ENCODE assay signal across 25 cellular contexts in the genomic region with DNA sequence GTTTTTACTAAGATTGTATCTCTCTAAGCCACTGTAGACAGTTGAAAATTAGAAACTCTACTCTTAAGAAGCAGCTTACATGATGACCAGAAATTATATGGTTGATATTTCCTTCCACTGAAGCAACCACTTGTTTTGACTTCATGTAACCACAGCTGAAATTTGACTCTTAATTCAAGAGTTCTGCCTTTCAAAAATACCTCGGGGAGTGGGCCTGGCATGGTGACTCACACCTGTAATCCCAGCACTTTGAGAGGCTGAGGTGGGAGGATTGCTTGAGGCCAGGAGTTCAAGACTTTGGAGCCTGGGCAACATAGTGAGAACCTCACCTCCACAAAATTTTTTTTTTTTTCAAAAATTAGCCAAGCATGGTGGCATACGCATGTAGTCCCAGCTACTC. TPM values are rescaled to one million over a fixed set of nuclear protein-coding genes. Genes with fewer than 3 reads are reported as not detected.
A peak's percentile ranks its signal among the peaks of the same experiment; 100 is the strongest.
DNase-seq lines count a peak whose midpoint lies in the region; ATAC-seq and TF ChIP-seq lines count a peak whose summit lies in the region.
"Had no signal": no experiment of that assay in that cellular context is flagged by ENCODE, and none has a peak within 500 bp of the region (broad histone marks: within the 10 kb centered on the region; RNA-seq: fewer than 3 reads in every experiment).

No MANE protein-coding gene starts in this region.

- H3K36me3 ChIP-seq in breast epithelium: no peaks in the 10 kb centered on the region
- H3K36me3 ChIP-seq in PC-3 (ENCODE audit: low read depth, low read length): no peaks in the 10 kb centered on the region
- H3K36me3 ChIP-seq: BE2C, MG63, Peyer's patch had no signal

- CTCF ChIA-PET in MCF 10A (lab: Yijun Ruan, JAX): interaction anchor here (0.8 kb wide), 1 partner anchor 19 kb away, joined by 5 read pairs; no protein-coding TSS in a partner anchor
- CTCF ChIA-PET in PC-3 (lab: Charles Lee): no interaction called here

- no peaks in the 10 kb centered on the region for H3K9me3 Mint-ChIP-seq in MCF 10A (ENCODE audit: unreplicated experiment)
- no peaks in the 10 kb centered on the region for H3K9me3 Mint-ChIP-seq in naive thymus-derived CD8-positive, alpha-beta T cell
- no peaks in the 10 kb centered on the region for H3K9me3 Mint-ChIP-seq in stimulated activated naive B cell treated with anti-CD40 and anti-IgM and Interleukin-4, amounts not matched to agents 10 μg/mL and 1 μg/mL and 100 μg/mL, for 72 hours
- H3K9me3 Mint-ChIP-seq: GM23338 had no signal

- TF ChIP-seq CTCF in MCF 10A (IDR thresholded peaks at IDR 0.05; ENCODE audit: unreplicated experiment) (no peak), breast epithelium (IDR thresholded peaks at IDR 0.05) (no peak), PC-3 (conservative IDR thresholded peaks at IDR 0.05; ENCODE audit: low read depth, low read length) (no peak)

- no peaks in the 10 kb centered on the region for H3F3A ChIP-seq in PC-3 (ENCODE audit: low read length, unreplicated experiment)

- H3K4me3 ChIP-seq in breast epithelium (no peak overlapping the region), PC-3 (ENCODE audit: low read length) (no peak overlapping the region)
- H3K4me3 ChIP-seq: GM12878, GM23338, MG63, Peyer's patch had no signal

- H3K27me3 Mint-ChIP-seq in MCF 10A (ENCODE audit: insufficient read depth, unreplicated experiment): peaks cover 32% of the 10 kb centered on the region
- peaks cover 16 to 35% (median 28%) of the 10 kb centered on the region in 5 donors for H3K27me3 Mint-ChIP-seq in naive thymus-derived CD8-positive, alpha-beta T cell
- peaks cover 20 to 46% of the 10 kb centered on the region in 2 donors for H3K27me3 Mint-ChIP-seq in stimulated activated naive B cell treated with anti-CD40 and anti-IgM and Interleukin-4, amounts not matched to agents 10 μg/mL and 1 μg/mL and 100 μg/mL, for 72 hours

- no peak overlapping the region for H3K27ac ChIP-seq in breast epithelium
- no peak overlapping the region for H3K27ac ChIP-seq in PC-3 (ENCODE audit: low read length)
- H3K27ac ChIP-seq: Peyer's patch had no signal

- no peaks in the 10 kb centered on the region for H3K4me1 ChIP-seq in breast epithelium
- H3K4me1 ChIP-seq in PC-3 (ENCODE audit: insufficient read depth, low read length): no peaks in the 10 kb centered on the region
- H3K4me1 ChIP-seq: BE2C, Peyer's patch had no signal

- H4K20me1 ChIP-seq in PC-3 (ENCODE audit: low read length): no peaks in the 10 kb centered on the region

- H3K27me3 ChIP-seq in breast epithelium (peaks cover 0 to 7% of the 10 kb centered on the region in 2 donors), PC-3 (ENCODE audit: low read length) (peaks cover 7% of the 10 kb centered on the region; the same call in 1 of the 2 replicates)
- H3K27me3 ChIP-seq: MG63, Peyer's patch had no signal

- DNase-seq in MCF 10A (ENCODE audit: unreplicated experiment): peak; percentile 38
- no peak for DNase-seq in breast epithelium (ENCODE audit: low spot score in 2 of 2)
- peak; percentile 45 for DNase-seq in PC-3
- DNase-seq in iris pigment epithelial cell (ENCODE audit: low read depth): peak; percentile 20
- DNase-seq in globus pallidus (ENCODE audit: low spot score): no peak
- DNase-seq in naive thymus-derived CD8-positive, alpha-beta T cell: no peak
- DNase-seq in stimulated activated naive B cell treated with anti-CD40 and anti-IgM and Interleukin-4, amounts not matched to agents 10 μg/mL and 1 μg/mL and 100 μg/mL, for 72 hours: no peak
- DNase-seq: BE2C; CD4-positive, CD25-positive, alpha-beta regulatory T cell; COR-L47; DMS 273 treated with DMSO at 0.1 percent for 48 hours; EL; KG1; MG63; NCI-H1092; NCI-H1436 treated with DMSO at 0.1 percent for 48 hours; NCI-H2171; NCI-H446; NCI-H526 treated with DMSO at 0.1 percent for 48 hours; Peyer's patch; SW 1271 had no signal

- H3K4me3 Mint-ChIP-seq in MCF 10A (ENCODE audit: unreplicated experiment): no peak overlapping the region
- no peak overlapping the region for H3K4me3 Mint-ChIP-seq in naive thymus-derived CD8-positive, alpha-beta T cell
- no peak overlapping the region for H3K4me3 Mint-ChIP-seq in stimulated activated naive B cell treated with anti-CD40 and anti-IgM and Interleukin-4, amounts not matched to agents 10 μg/mL and 1 μg/mL and 100 μg/mL, for 72 hours
- H3K4me3 Mint-ChIP-seq: CD4-positive, CD25-positive, alpha-beta regulatory T cell; GM23338 had no signal

- H3K9me2 ChIP-seq in PC-3 (replicated peaks; ENCODE audit: low read length): no peaks in the 10 kb centered on the region

- ATAC-seq in PC-3 (no peak), GM21360 (IDR thresholded peaks at IDR 0.05; ENCODE audit: unreplicated experiment) (no peak)
- no peak for ATAC-seq in naive thymus-derived CD8-positive, alpha-beta T cell
- no peak for ATAC-seq in stimulated activated naive B cell treated with anti-CD40 and anti-IgM and Interleukin-4, amounts not matched to agents 10 μg/mL and 1 μg/mL and 100 μg/mL, for 72 hours (replicated peaks)
- ATAC-seq: GM12878, GM23338, Right ventricle myocardium inferior had no signal

- BruUV-seq in MCF 10A (replicated peaks; lab: Mats Ljungman, UMichigan) (no TSS peak), PC-3 (replicated peaks; lab: Mats Ljungman, UMichigan) (no TSS peak)

- no peaks in the 10 kb centered on the region for H3K79me2 ChIP-seq in PC-3 (ENCODE audit: low read length)

- H3K4me2 ChIP-seq in PC-3 (ENCODE audit: low read length): no peak overlapping the region
- H3K4me2 ChIP-seq: GM23338 had no signal

- H3K9me3 ChIP-seq in breast epithelium (no peaks in the 10 kb centered on the region), PC-3 (ENCODE audit: low read length) (no peaks in the 10 kb centered on the region)
- H3K9me3 ChIP-seq: BE2C, MG63, Peyer's patch had no signal

- H2AFZ ChIP-seq in PC-3 (ENCODE audit: low read length): no peak overlapping the region
- H2AFZ ChIP-seq: GM23338 had no signal

- POLR2A ChIA-PET in MCF 10A (lab: Yijun Ruan, JAX) (interaction anchor here (0.7 kb wide), 1 partner anchor 25 kb away, joined by 3 read pairs; no protein-coding TSS in a partner anchor), PC-3 (lab: Charles Lee; ENCODE audit: unreplicated experiment) (no interaction called here)
- POLR2A ChIA-PET in naive thymus-derived CD8-positive, alpha-beta T cell (lab: Charles Lee): no interaction called here

- no peaks in the 10 kb centered on the region for H3K4me1 Mint-ChIP-seq in MCF 10A (ENCODE audit: insufficient read depth, unreplicated experiment)
- no peaks in the 10 kb centered on the region for H3K4me1 Mint-ChIP-seq in naive thymus-derived CD8-positive, alpha-beta T cell
- no peaks in the 10 kb centered on the region for H3K4me1 Mint-ChIP-seq in stimulated activated naive B cell treated with anti-CD40 and anti-IgM and Interleukin-4, amounts not matched to agents 10 μg/mL and 1 μg/mL and 100 μg/mL, for 72 hours
- H3K4me1 Mint-ChIP-seq: CD4-positive, CD25-positive, alpha-beta regulatory T cell; GM23338 had no signal

- no peak overlapping the region for H3K27ac Mint-ChIP-seq in MCF 10A (ENCODE audit: low read depth, unreplicated experiment)
- no peak overlapping the region for H3K27ac Mint-ChIP-seq in naive thymus-derived CD8-positive, alpha-beta T cell
- H3K27ac Mint-ChIP-seq in stimulated activated naive B cell treated with anti-CD40 and anti-IgM and Interleukin-4, amounts not matched to agents 10 μg/mL and 1 μg/mL and 100 μg/mL, for 72 hours: no peak overlapping the region
- H3K27ac Mint-ChIP-seq: CD4-positive, CD25-positive, alpha-beta regulatory T cell; GM23338 had no signal

- H3K36me3 Mint-ChIP-seq in MCF 10A (ENCODE audit: insufficient read depth, unreplicated experiment): no peaks in the 10 kb centered on the region
- H3K36me3 Mint-ChIP-seq in naive thymus-derived CD8-positive, alpha-beta T cell: peaks cover 0 to 2% (median 0%) of the 10 kb centered on the region in 3 donors
- no peaks in the 10 kb centered on the region for H3K36me3 Mint-ChIP-seq in stimulated activated naive B cell treated with anti-CD40 and anti-IgM and Interleukin-4, amounts not matched to agents 10 μg/mL and 1 μg/mL and 100 μg/mL, for 72 hours
- H3K36me3 Mint-ChIP-seq: CD4-positive, CD25-positive, alpha-beta regulatory T cell had no signal

- no peak overlapping the region for H3K9ac ChIP-seq in PC-3 (ENCODE audit: low read length)

- intact Hi-C loops in MCF 10A (cut with micrococcal nuclease): no loop called here
- intact Hi-C loops in breast epithelium (cut with DNase I; ENCODE audit: low total_unique reads): no loop called here
- intact Hi-C loops in PC-3 (cut with micrococcal nuclease): no loop called here

- no peak for TF ChIP-seq POLR2A in breast epithelium (IDR thresholded peaks at IDR 0.05)

RNA-seq across cellular contexts. Expression of a gene that starts 4.3 kb away (rescaled TPM):
- total RNA-seq in MCF 10A (2022): not detected in 2 replicates
- 1 to 10 TPM in 2 of 3 donors, not detected in 1; 2.3 to 2.9 TPM for total RNA-seq in breast epithelium
- total RNA-seq in PC-3 (2014; rRNA removed): not detected in 2 replicates
- total RNA-seq in naive thymus-derived CD8-positive, alpha-beta T cell: not detected
- not detected for polyA plus RNA-seq in naive thymus-derived CD8-positive, alpha-beta T cell
- total RNA-seq: GM12878, GM23338, Right ventricle myocardium inferior had no signal
- polyA plus RNA-seq: CD4-positive, CD25-positive, alpha-beta regulatory T cell had no signal

RNA-seq across cellular contexts. Expression of a gene that starts 21.2 kb away (rescaled TPM):
- total RNA-seq in MCF 10A (2022) (5.8 and 6.0 TPM in 2 replicates), breast epithelium (1 to 10 TPM; 2.6 to 5.9 (median 3.3) TPM), PC-3 (2014; rRNA removed) (0.95 and 2.0 TPM in 2 replicates)
- total RNA-seq in naive thymus-derived CD8-positive, alpha-beta T cell: 1 to 10 TPM; 1.9 to 2.3 TPM
- 1 to 10 TPM in 1 of 3 donors, under 1 TPM in 2; 0.44 to 1.0 (median 0.77) TPM for polyA plus RNA-seq in naive thymus-derived CD8-positive, alpha-beta T cell

RNA-seq across cellular contexts. Expression of a gene that starts 25.5 kb away (rescaled TPM):
- total RNA-seq in MCF 10A (2022) (38.9 and 41.4 TPM in 2 replicates), breast epithelium (10 to 100 TPM; 23.4 to 27.4 (median 25.6) TPM), PC-3 (2014; rRNA removed) (12.6 and 15.1 TPM in 2 replicates)
- 10 to 100 TPM; 28.1 to 28.2 TPM for total RNA-seq in naive thymus-derived CD8-positive, alpha-beta T cell
- 10 to 100 TPM; 25.5 to 33.3 (median 29.6) TPM for polyA plus RNA-seq in naive thymus-derived CD8-positive, alpha-beta T cell

Comparison
In these comparisons a context has a peak if more than half of its experiments do, and no peak if none do; other contexts are left out.
1. DNase-seq: peak in MCF 10A (single experiment), PC-3 (single experiment) and iris pigment epithelial cell (single experiment); none in breast epithelium (0 of 2), globus pallidus (single experiment), naive thymus-derived CD8-positive, alpha-beta T cell (0 of 10) and stimulated activated naive B cell treated with anti-CD40 and anti-IgM and Interleukin-4, amounts not matched to agents 10 μg/mL and 1 μg/mL and 100 μg/mL, for 72 hours (single experiment).